In the genomic region with DNA sequence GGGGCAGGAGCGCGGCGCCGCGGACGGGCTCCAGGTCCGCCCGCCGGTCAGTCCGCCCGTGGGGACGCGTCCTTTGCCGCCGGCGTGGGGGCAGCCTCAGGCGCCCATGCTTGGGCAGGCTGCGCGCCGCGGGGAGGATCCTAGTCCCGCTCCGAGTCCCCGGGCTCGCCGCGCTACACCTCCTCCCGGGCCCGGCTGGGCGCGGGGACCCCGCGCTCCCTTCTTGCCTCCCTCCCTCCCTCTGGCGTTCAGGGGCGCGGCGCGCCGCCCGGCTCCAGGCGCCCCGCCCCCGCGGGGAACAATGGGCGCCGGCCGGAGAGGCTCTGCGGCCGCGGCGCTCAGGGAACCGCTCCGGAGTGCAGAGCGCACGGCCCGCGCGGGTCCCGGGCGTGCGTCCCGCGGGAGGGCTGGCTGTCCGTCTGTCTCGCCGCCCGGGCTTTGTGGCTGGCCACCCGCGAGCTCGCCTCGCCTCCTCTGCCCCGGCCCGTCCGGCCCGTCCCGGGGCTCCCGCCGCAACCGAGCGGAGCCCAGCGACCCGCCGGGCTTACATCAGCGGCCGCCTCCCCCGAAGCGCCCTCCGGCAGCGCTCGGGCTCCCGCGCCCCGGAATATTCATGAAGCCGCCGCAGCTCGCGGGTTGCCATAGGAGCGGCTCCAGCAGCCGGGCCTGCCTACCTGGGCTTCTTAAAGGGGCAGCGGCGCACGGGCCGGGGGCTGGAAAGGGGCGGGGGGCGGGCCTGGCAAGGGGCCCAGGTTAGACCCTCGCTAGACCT, we compare ENCODE assay signal across 1 cellular context.
TF ChIP-seq lines count a peak whose summit lies in the region.

A gene (minus strand): TSS at position 658 of the 772 bp plus-strand sequence. CDS start 688 bp downstream, outside the sequence.

TF ChIP-seq in H1, 55 proteins besides CTCF, POLR2A, EP300 and RAD21:
- TF ChIP-seq KDM4A (IDR thresholded peaks at IDR 0.05; ENCODE audit: low read depth, low read length, severe bottlenecking), result peak; percentile 83
- TF ChIP-seq TBP (IDR thresholded peaks at IDR 0.05; ENCODE audit: low read depth, low read length), result peak; percentile 16; the same call in 1 of the 2 replicates
- no peak for TF ChIP-seq TEAD4 (IDR thresholded peaks at IDR 0.05; ENCODE audit: low read depth, low read length)
- TF ChIP-seq ZNF274 (IDR thresholded peaks at IDR 0.05; ENCODE audit: borderline replicate concordance, extremely low read depth, low read length), result no peak
- TF ChIP-seq SIN3A (conservative IDR thresholded peaks at IDR 0.05 in 1 of 2, IDR thresholded peaks at IDR 0.05 in 1 of 2; ENCODE audit: low read depth in 1 of 2, low read length in 2 of 2), result peak in 1 of 2 experiments; percentile 72; a peak in 2 of 4 replicates
- peak; percentile 53; the same call in 1 of the 2 replicates for TF ChIP-seq TAF1 (IDR thresholded peaks at IDR 0.05; ENCODE audit: low read depth, low read length)
- TF ChIP-seq CBX5 (IDR thresholded peaks at IDR 0.05; ENCODE audit: low read depth, low read length), result no peak
- no peak for TF ChIP-seq CBX8 (IDR thresholded peaks at IDR 0.05; ENCODE audit: borderline replicate concordance, low read depth, low read length)
- no peak for TF ChIP-seq SP2 (IDR thresholded peaks at IDR 0.05; ENCODE audit: low read length)
- TF ChIP-seq PHF8 (conservative IDR thresholded peaks at IDR 0.05; ENCODE audit: low read depth, low read length), result peak; percentile 78
- TF ChIP-seq RBBP5 (IDR thresholded peaks at IDR 0.05; ENCODE audit: borderline replicate concordance, low read depth, low read length), result peak; percentile 30; the same call in 1 of the 2 replicates
- no peak for TF ChIP-seq SIX5 (IDR thresholded peaks at IDR 0.05; ENCODE audit: low read depth, low read length)
- TF ChIP-seq YY1 (IDR thresholded peaks at IDR 0.05; ENCODE audit: low read depth, low read length), result peak; percentile 40; the same call in 1 of the 2 replicates
- peak; percentile 43 for TF ChIP-seq CTBP2 (IDR thresholded peaks at IDR 0.05; ENCODE audit: borderline replicate concordance, insufficient read depth, insufficient read length, low read length)
- TF ChIP-seq EGR1 (IDR thresholded peaks at IDR 0.05; ENCODE audit: borderline replicate concordance, low read depth, low read length), result peak; percentile 15; the same call in 1 of the 2 replicates
